ENCODE assay signal across 11 cellular contexts in the genomic region with DNA sequence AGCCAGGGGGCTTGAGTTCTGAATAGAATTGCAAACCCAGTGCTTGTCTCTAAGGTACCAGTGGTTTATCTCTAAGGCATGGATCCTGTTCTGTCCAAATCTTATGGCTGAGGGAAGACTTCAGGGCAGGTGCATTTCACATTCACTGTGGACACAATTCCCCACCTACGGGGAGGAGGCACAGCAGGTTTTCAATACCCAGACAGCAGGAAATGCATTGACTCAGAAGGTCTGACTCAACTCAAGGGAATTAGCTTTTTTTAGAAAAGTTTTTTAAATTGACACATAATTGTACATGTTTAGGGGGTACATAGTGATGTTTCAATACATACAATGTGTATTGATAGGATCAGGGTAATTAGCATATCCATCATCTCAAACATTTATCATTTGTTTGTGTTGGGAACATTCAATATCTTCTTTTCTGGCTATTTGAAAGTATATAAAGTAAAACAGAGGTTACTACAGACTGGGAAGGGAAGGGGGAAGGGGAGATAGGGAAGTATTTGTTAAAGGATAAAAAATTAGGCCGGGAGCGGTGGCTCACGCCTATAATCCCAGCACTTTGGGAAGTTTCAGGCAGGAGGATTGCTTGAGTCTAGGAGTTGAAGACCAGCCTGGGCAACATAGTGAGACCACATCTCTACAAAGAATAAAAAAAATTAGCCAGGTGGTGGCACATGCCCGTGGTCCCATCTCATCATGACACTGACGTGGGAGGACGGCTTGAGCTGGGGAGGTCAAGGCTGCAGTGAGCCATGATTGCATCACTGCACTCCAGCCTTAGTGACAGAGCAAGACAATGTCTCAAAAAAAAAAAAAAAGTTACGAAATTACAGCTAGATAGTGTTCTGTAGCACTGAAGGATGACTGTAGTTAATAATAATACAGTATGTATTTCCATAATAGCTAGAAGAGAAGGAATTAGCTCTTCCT. TPM values are rescaled to one million over a fixed set of nuclear protein-coding genes. Genes with fewer than 3 reads are reported as not detected.
DNase-seq lines count a peak whose midpoint lies in the region; ATAC-seq and TF ChIP-seq lines count a peak whose summit lies in the region.
"Had no signal": no experiment of that assay in that cellular context is flagged by ENCODE, and none has a peak within 500 bp of the region (broad histone marks: within the 10 kb centered on the region; RNA-seq: fewer than 3 reads in every experiment).

No MANE protein-coding gene starts in this region.

- peak overlapping the region; percentile 96 for H3K27ac ChIP-seq in brain microvascular endothelial cell
- H3K27ac ChIP-seq: 22Rv1 had no signal

- H3K4me3 ChIP-seq in NB4 (ENCODE audit: low read depth, low read length) (no peak overlapping the region), brain microvascular endothelial cell (ENCODE audit: low read depth, low read length) (no peak overlapping the region)

- DNase-seq in NOMO-1 treated with DMSO at 0.1 percent for 48 hours (lab: John Stamatoyannopoulos, UW; ENCODE audit: unreplicated experiment), result peak; percentile 29
- DNase-seq in NOMO-1 treated with dmso at 0.1 percent for 144 hours (lab: John Stamatoyannopoulos, UW; ENCODE audit: unreplicated experiment), result no peak
- peak; percentile 61 for DNase-seq in NB4 (ENCODE audit: low read depth)
- DNase-seq in brain microvascular endothelial cell, result peak; percentile 80
- peak; percentile 24 for DNase-seq in pulmonary artery endothelial cell (ENCODE audit: low read depth, low spot score)
- no peak for DNase-seq in nucleus accumbens (lab: John Stamatoyannopoulos, UW)
- no peak for DNase-seq in DMS53 (lab: John Stamatoyannopoulos, UW)
- DNase-seq: NCI-H1048, T-cell had no signal

- ATAC-seq in HG02798 (IDR thresholded peaks at IDR 0.05; ENCODE audit: poor library complexity, unreplicated experiment), result no peak
- ATAC-seq: T-cell had no signal

- in situ Hi-C loops in brain microvascular endothelial cell (cut with HindIII; ENCODE audit: low pct_ligation_motif_present, low sequenced_read_pairs), result no loop called here

- no peaks in the 10 kb centered on the region for H3K27me3 ChIP-seq in brain microvascular endothelial cell (replicated peaks)

- no peaks in the 10 kb centered on the region for H3K36me3 ChIP-seq in brain microvascular endothelial cell (replicated peaks)

- no peak for TF ChIP-seq POLR2A in NB4 (IDR thresholded peaks at IDR 0.05; ENCODE audit: extremely low read depth, insufficient read length)

- TF ChIP-seq CTCF in NB4 (IDR thresholded peaks at IDR 0.05; ENCODE audit: low read depth, low read length), result no peak
- TF ChIP-seq CTCF in brain microvascular endothelial cell (IDR thresholded peaks at IDR 0.05; ENCODE audit: low read depth, low read length, missing control alignments), result no peak

RNA-seq across cellular contexts. Expression of a gene that starts 54.9 kb away (rescaled TPM):
- total RNA-seq in pulmonary artery endothelial cell, result 1.1 and 1.2 TPM in 2 replicates

Comparison
In these comparisons a context has a peak if more than half of its experiments do, and no peak if none do; other contexts are left out.
1. DNase-seq: peak in NOMO-1 treated with DMSO at 0.1 percent for 48 hours (single experiment), NB4 (single experiment), brain microvascular endothelial cell (single experiment) and pulmonary artery endothelial cell (single experiment); none in NOMO-1 treated with dmso at 0.1 percent for 144 hours (single experiment), nucleus accumbens (0 of 56) and DMS53 (single experiment).